Comparison of ENCODE assay signal across 12 cellular contexts in genomic region chr5:56631719-56632118, GRCh38.
"Had no signal": no experiment of that assay in that cellular context is flagged by ENCODE, and none has a peak within 500 bp of the region (broad histone marks: within the 10 kb centered on the region; RNA-seq: fewer than 3 reads in every experiment).

No MANE protein-coding gene starts in this region.

- H3K36me3 ChIP-seq: gastrocnemius medialis, heart left ventricle, lower lobe of right lung, suprapubic skin had no signal

- H3K4me3 ChIP-seq: gastrocnemius medialis, heart left ventricle, lower lobe of right lung, suprapubic skin had no signal

- H3K9me3 ChIP-seq: gastrocnemius medialis, lower lobe of right lung had no signal

- H3K27ac ChIP-seq: gastrocnemius medialis, heart left ventricle, lower lobe of right lung, suprapubic skin had no signal

- DNase-seq: activated CD4-positive, alpha-beta T cell treated with anti-CD3 and anti-CD28 coated beads, Interleukin-2, amount 50 U/mL, for 1 hour; activated naive CD4-positive, alpha-beta T cell; activated naive CD8-positive, alpha-beta T cell treated with anti-CD3 and anti-CD28 coated beads, Interleukin-2, amount 10 ng/mL, durations not matched to agents 7 days and 5 days; anterior cingulate cortex; gastrocnemius medialis; heart left ventricle; lower lobe of right lung; midbrain; right cardiac atrium; small intestine; trophoblast cell had no signal

- H3K4me1 ChIP-seq: gastrocnemius medialis, heart left ventricle, lower lobe of right lung, suprapubic skin had no signal

- H3K27me3 ChIP-seq: gastrocnemius medialis, heart left ventricle, suprapubic skin had no signal

- ATAC-seq: gastrocnemius medialis, heart left ventricle, lower lobe of right lung had no signal
